In genomic region chrX:151396827-151397740, GRCh38 we compare ENCODE assay signal across 8 cellular contexts. TPM values are rescaled to one million over a fixed set of nuclear protein-coding genes. Genes with fewer than 3 reads are reported as not detected.
A peak's percentile ranks its signal among the peaks of the same experiment; 100 is the strongest.
DNase-seq lines count a peak whose midpoint lies in the region; ATAC-seq and TF ChIP-seq lines count a peak whose summit lies in the region.

Gene VMA21 (plus strand): TSS chrX:151397206. CDS start chrX:151397309, 103 bp downstream.

- H3K4me1 Mint-ChIP-seq in CD14-positive monocyte, result peaks cover 34% of the 10 kb centered on the region
- peaks cover 66% of the 10 kb centered on the region for H3K4me1 Mint-ChIP-seq in activated CD4-positive, alpha-beta memory T cell treated with anti-CD3 and anti-CD28 coated beads, Interleukin-2, amount 10 ng/mL, durations not matched to agents 7 days and 5 days

- H3K4me1 ChIP-seq in lung (ENCODE audit: control insufficient read depth in 2 of 2, insufficient read depth in 2 of 2, low read length in 2 of 2), result peaks cover 0 to 5% of the 10 kb centered on the region in 2 donors

- peaks cover 0 to 2% (median 0%) of the 10 kb centered on the region in 3 donors for H3K27me3 Mint-ChIP-seq in CD14-positive monocyte (ENCODE audit: low read depth in 3 of 3)
- no peaks in the 10 kb centered on the region for H3K27me3 Mint-ChIP-seq in activated CD4-positive, alpha-beta memory T cell treated with anti-CD3 and anti-CD28 coated beads, Interleukin-2, amount 10 ng/mL, durations not matched to agents 7 days and 5 days

- POLR2A ChIA-PET in activated CD4-positive, alpha-beta memory T cell treated with anti-CD3 and anti-CD28 coated beads, Interleukin-2, amount 10 ng/mL, durations not matched to agents 7 days and 5 days (lab: Charles Lee), result interaction anchor here (0.6 to 1.3 kb wide), 5 partner anchors 9 to 414 kb away, joined by 3 to 4 read pairs (median 3); partner anchors contain the start of gene HMGB3

- TF ChIP-seq CTCF in CD14-positive monocyte (IDR thresholded peaks at IDR 0.05) (no peak), lung (IDR thresholded peaks at IDR 0.05; ENCODE audit: control extremely low read depth, extremely low read depth) (no peak)

- intact Hi-C loops in CD14-positive monocyte (cut with micrococcal nuclease), result no loop called here

- peak within 1 kb of the TSS; percentile 81 to 90 for H3K4me3 Mint-ChIP-seq in CD14-positive monocyte
- peak within 1 kb of the TSS; percentile 92 for H3K4me3 Mint-ChIP-seq in activated CD4-positive, alpha-beta memory T cell treated with anti-CD3 and anti-CD28 coated beads, Interleukin-2, amount 10 ng/mL, durations not matched to agents 7 days and 5 days

- H3K27ac ChIP-seq in lung (ENCODE audit: low read depth in 1 of 2, low read length in 1 of 2), result peak within 1 kb of the TSS; percentile 91

- H3K9me3 Mint-ChIP-seq in CD14-positive monocyte, result peaks cover 0 to 8% (median 0%) of the 10 kb centered on the region in 7 donors
- H3K9me3 Mint-ChIP-seq in activated CD4-positive, alpha-beta memory T cell treated with anti-CD3 and anti-CD28 coated beads, Interleukin-2, amount 10 ng/mL, durations not matched to agents 7 days and 5 days, result no peaks in the 10 kb centered on the region

- peak within 1 kb of the TSS; percentile 70 for H3K4me3 ChIP-seq in lung

- peaks cover 0 to 1% of the 10 kb centered on the region in 2 donors for H3K36me3 Mint-ChIP-seq in CD14-positive monocyte
- peaks cover 23% of the 10 kb centered on the region for H3K36me3 Mint-ChIP-seq in activated CD4-positive, alpha-beta memory T cell treated with anti-CD3 and anti-CD28 coated beads, Interleukin-2, amount 10 ng/mL, durations not matched to agents 7 days and 5 days (ENCODE audit: low read depth)

- CTCF ChIA-PET in activated CD4-positive, alpha-beta memory T cell treated with anti-CD3 and anti-CD28 coated beads, Interleukin-2, amount 10 ng/mL, durations not matched to agents 7 days and 5 days (lab: Charles Lee), result interaction anchor here (3.3 kb wide), 1 partner anchor 37 kb away, joined by 10 read pairs; no protein-coding TSS in a partner anchor

- 0 to 41% methylated on average over 48 to 97 of the region's 97 CpGs for WGBS in lung, 2 donors

- peaks cover 0 to 3% of the 10 kb centered on the region in 2 donors for H3K9me3 ChIP-seq in lung (ENCODE audit: control insufficient read depth in 2 of 2, insufficient read depth in 1 of 2, low read length in 1 of 2)

- DNase-seq in CD14-positive monocyte (ENCODE audit: low spot score) (peak; percentile 74), NCI-H748 (lab: John Stamatoyannopoulos, UW; ENCODE audit: unreplicated experiment) (peak; percentile 97), ecto neural progenitor cell (ENCODE audit: low spot score) (peak; percentile 79), lung (ENCODE audit: low spot score) (peak; percentile 87)
- peak; percentile 84 for DNase-seq in activated CD4-positive, alpha-beta memory T cell treated with anti-CD3 and anti-CD28 coated beads, Interleukin-2, amount 10 ng/mL, durations not matched to agents 7 days and 5 days
- peak; percentile 57 to 75 (median 62) for DNase-seq in stimulated activated CD4-positive, alpha-beta T cell treated with anti-CD3 and anti-CD28 coated beads, TNF-alpha, amount 100 ng/mL, for 24 hours (ENCODE audit: low read depth in 3 of 3)

- ATAC-seq in GM19351 (IDR thresholded peaks at IDR 0.05; ENCODE audit: unreplicated experiment) (peak; percentile 70), HG03520 (IDR thresholded peaks at IDR 0.05; ENCODE audit: unreplicated experiment) (peak; percentile 73), lung (ENCODE audit: insufficient read depth, low FRiP score) (peak; percentile 91)

- no peaks in the 10 kb centered on the region for H3K36me3 ChIP-seq in lung (ENCODE audit: control insufficient read depth in 2 of 2, insufficient read depth in 2 of 2, low read length in 2 of 2)

- H3K27ac Mint-ChIP-seq in CD14-positive monocyte, result peak within 1 kb of the TSS; percentile 93 to 98 (median 95)
- H3K27ac Mint-ChIP-seq in activated CD4-positive, alpha-beta memory T cell treated with anti-CD3 and anti-CD28 coated beads, Interleukin-2, amount 10 ng/mL, durations not matched to agents 7 days and 5 days, result peak within 1 kb of the TSS; percentile 92

- no peaks in the 10 kb centered on the region for H3K27me3 ChIP-seq in lung (ENCODE audit: control insufficient read depth, insufficient read depth)

RNA-seq across cellular contexts. Expression of gene VMA21, which starts in this region (rescaled TPM):
- polyA plus RNA-seq in CD14-positive monocyte (10 to 100 TPM; 53.0 to 77.2 TPM), lung (10 to 100 TPM in 1 of 2 donors, 1 to 10 TPM in 1; 7.8 to 10.6 TPM)
- 10 to 100 TPM; 39.8 to 40.3 TPM for total RNA-seq in activated CD4-positive, alpha-beta memory T cell treated with anti-CD3 and anti-CD28 coated beads, Interleukin-2, amount 10 ng/mL, durations not matched to agents 7 days and 5 days
- 10 to 100 TPM; 26.2 to 36.3 TPM for total RNA-seq in lung

Comparison
In these comparisons a context has a peak if more than half of its experiments do, and no peak if none do; other contexts are left out.
1. Peak in every context shown above with its lines: DNase-seq, ATAC-seq, H3K4me3 ChIP-seq and H3K27ac ChIP-seq.
2. RNA of gene VMA21 (polyA plus RNA-seq): 53.0 to 77.2 TPM in CD14-positive monocyte; 7.8 to 10.6 TPM in lung; every median in the first group is over 4 times any median in the second.